In the genomic region with DNA sequence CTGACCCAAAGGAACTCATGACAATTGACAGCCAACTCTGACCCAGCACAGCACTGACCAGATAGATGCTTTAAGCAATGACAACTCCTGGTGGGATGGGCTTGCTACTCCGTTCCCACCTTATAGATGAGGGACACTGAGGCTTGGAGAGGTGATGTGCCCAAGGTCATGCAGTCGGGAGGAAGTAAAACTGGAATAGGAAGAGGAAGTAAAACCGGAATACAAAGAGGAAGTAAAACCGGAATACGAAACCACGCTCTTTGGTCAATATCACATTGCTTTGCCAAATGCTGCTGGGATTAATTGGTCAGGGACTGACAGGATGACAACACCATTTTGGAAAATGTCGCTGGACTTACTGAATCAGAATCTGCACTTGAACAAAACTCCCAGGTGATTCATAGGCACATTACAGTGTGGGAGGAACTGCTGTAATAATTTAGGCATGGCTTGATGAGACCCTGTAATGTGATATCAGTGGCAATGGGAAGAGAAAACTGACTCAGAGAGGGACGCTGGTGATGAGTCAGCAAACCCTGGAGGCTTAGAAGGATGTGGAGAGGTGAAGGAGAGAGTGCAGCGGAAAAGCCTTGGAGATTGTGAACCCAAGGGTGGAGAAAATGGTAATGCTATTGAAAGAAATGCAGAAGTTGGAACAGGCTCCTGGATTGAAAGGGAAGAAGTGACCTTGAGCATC, we compare ENCODE assay signal across 8 cellular contexts.
DNase-seq lines count a peak whose midpoint lies in the region; ATAC-seq, FAIRE-seq and TF ChIP-seq lines count a peak whose summit lies in the region.
"Not testable (repeated sequence)": the region's sequence is repeated elsewhere in the genome, so short reads cannot be mapped to it uniquely, and the experiment has no call there.

No MANE protein-coding gene starts in this region.

- H3K9me2 ChIP-seq in PC-3 (replicated peaks; ENCODE audit: low read length), result not testable (repeated sequence)

- not testable (repeated sequence) for H3K27ac ChIP-seq in PC-3 (ENCODE audit: low read length); RWPE2 (ENCODE audit: poor library complexity, severe bottlenecking); brain microvascular endothelial cell

- in situ Hi-C loops in brain microvascular endothelial cell (cut with HindIII; ENCODE audit: low pct_ligation_motif_present, low sequenced_read_pairs), result not testable (repeated sequence)

- not testable (repeated sequence) for H3K36me3 Mint-ChIP-seq in naive B cell; stimulated activated naive B cell treated with anti-CD40 and anti-IgM and Interleukin-4, amounts not matched to agents 10 μg/mL and 1 μg/mL and 100 μg/mL, for 72 hours

- not testable (repeated sequence) for H3K9me3 ChIP-seq in PC-3 (ENCODE audit: low read length); RWPE2 (ENCODE audit: severe bottlenecking)

- H3K36me3 ChIP-seq in PC-3 (ENCODE audit: low read depth, low read length); RWPE2 (ENCODE audit: low read depth); brain microvascular endothelial cell (replicated peaks): not testable (repeated sequence)

- H3K27ac Mint-ChIP-seq in naive B cell; stimulated activated naive B cell treated with anti-CD40 and anti-IgM and Interleukin-4, amounts not matched to agents 10 μg/mL and 1 μg/mL and 100 μg/mL, for 72 hours: not testable (repeated sequence)

- H4K20me1 ChIP-seq in PC-3 (ENCODE audit: low read length), result not testable (repeated sequence)

- TF ChIP-seq CTCF in PC-3 (conservative IDR thresholded peaks at IDR 0.05; ENCODE audit: low read depth, low read length); RWPE2 (IDR thresholded peaks at IDR 0.05; ENCODE audit: poor library complexity, severe bottlenecking); brain microvascular endothelial cell (IDR thresholded peaks at IDR 0.05; ENCODE audit: low read depth, low read length, missing control alignments): not testable (repeated sequence)

- H3K9me3 Mint-ChIP-seq in naive B cell; stimulated activated naive B cell treated with anti-CD40 and anti-IgM and Interleukin-4, amounts not matched to agents 10 μg/mL and 1 μg/mL and 100 μg/mL, for 72 hours: not testable (repeated sequence)

- not testable (repeated sequence) for BruUV-seq in PC-3 (replicated peaks; lab: Mats Ljungman, UMichigan)

- not testable (repeated sequence) for H3K4me1 ChIP-seq in PC-3 (ENCODE audit: insufficient read depth, low read length); RWPE2 (ENCODE audit: insufficient read depth, poor library complexity, severe bottlenecking)

- peak; percentile 90 for FAIRE-seq in H54 (lab: Jason Lieb, UNC)
- peak; percentile 38 for FAIRE-seq in HTR-8/SVneo (lab: Jason Lieb, UNC)
- FAIRE-seq in islet of Langerhans (lab: Jason Lieb, UNC), result peak; percentile 17

- H3K4me2 ChIP-seq in PC-3 (ENCODE audit: low read length), result not testable (repeated sequence)

- not testable (repeated sequence) for DNase-seq in H54 (ENCODE audit: insufficient read length, low spot score); HTR-8/SVneo (ENCODE audit: insufficient read length, low spot score); PC-3; RWPE2 (ENCODE audit: low spot score); naive B cell; stimulated activated naive B cell treated with anti-CD40 and anti-IgM and Interleukin-4, amounts not matched to agents 10 μg/mL and 1 μg/mL and 100 μg/mL, for 72 hours
- DNase-seq in brain microvascular endothelial cell, result peak; percentile 9

- ATAC-seq in PC-3, result peak; percentile 100
- ATAC-seq in RWPE2 (ENCODE audit: low read depth), result peak; percentile 100
- peak; percentile 47 to 64 for ATAC-seq in naive B cell (ENCODE audit: low read depth in 2 of 2)
- ATAC-seq in stimulated activated naive B cell treated with anti-CD40 and anti-IgM and Interleukin-4, amounts not matched to agents 10 μg/mL and 1 μg/mL and 100 μg/mL, for 72 hours (replicated peaks), result peak; percentile 46 to 56

- intact Hi-C loops in PC-3 (cut with micrococcal nuclease), result not testable (repeated sequence)

- not testable (repeated sequence) for H3K79me2 ChIP-seq in PC-3 (ENCODE audit: low read length)

- not testable (repeated sequence) for H3K4me3 ChIP-seq in PC-3 (ENCODE audit: low read length); RWPE2 (ENCODE audit: severe bottlenecking); brain microvascular endothelial cell (ENCODE audit: low read depth, low read length)

- not testable (repeated sequence) for H3F3A ChIP-seq in PC-3 (ENCODE audit: low read length, unreplicated experiment)

- H2AFZ ChIP-seq in PC-3 (ENCODE audit: low read length), result not testable (repeated sequence)

- not testable (repeated sequence) for H3K27me3 Mint-ChIP-seq in naive B cell; stimulated activated naive B cell treated with anti-CD40 and anti-IgM and Interleukin-4, amounts not matched to agents 10 μg/mL and 1 μg/mL and 100 μg/mL, for 72 hours

- H3K4me3 Mint-ChIP-seq in naive B cell; stimulated activated naive B cell treated with anti-CD40 and anti-IgM and Interleukin-4, amounts not matched to agents 10 μg/mL and 1 μg/mL and 100 μg/mL, for 72 hours: not testable (repeated sequence)

- H3K4me1 Mint-ChIP-seq in naive B cell; stimulated activated naive B cell treated with anti-CD40 and anti-IgM and Interleukin-4, amounts not matched to agents 10 μg/mL and 1 μg/mL and 100 μg/mL, for 72 hours: not testable (repeated sequence)

- not testable (repeated sequence) for H3K9ac ChIP-seq in PC-3 (ENCODE audit: low read length)

- not testable (repeated sequence) for TF ChIP-seq POLR2A in H54 (IDR thresholded peaks at IDR 0.05; ENCODE audit: low read depth, low read length)

- POLR2A ChIA-PET in PC-3 (lab: Charles Lee; ENCODE audit: unreplicated experiment), result not testable (repeated sequence)

- CTCF ChIA-PET in PC-3 (lab: Charles Lee), result not testable (repeated sequence)

- H3K27me3 ChIP-seq in PC-3 (ENCODE audit: low read length); RWPE2 (ENCODE audit: insufficient read depth, poor library complexity, severe bottlenecking); brain microvascular endothelial cell (replicated peaks): not testable (repeated sequence)
